9 cellular contexts compared by ENCODE assay signal in the genomic region with DNA sequence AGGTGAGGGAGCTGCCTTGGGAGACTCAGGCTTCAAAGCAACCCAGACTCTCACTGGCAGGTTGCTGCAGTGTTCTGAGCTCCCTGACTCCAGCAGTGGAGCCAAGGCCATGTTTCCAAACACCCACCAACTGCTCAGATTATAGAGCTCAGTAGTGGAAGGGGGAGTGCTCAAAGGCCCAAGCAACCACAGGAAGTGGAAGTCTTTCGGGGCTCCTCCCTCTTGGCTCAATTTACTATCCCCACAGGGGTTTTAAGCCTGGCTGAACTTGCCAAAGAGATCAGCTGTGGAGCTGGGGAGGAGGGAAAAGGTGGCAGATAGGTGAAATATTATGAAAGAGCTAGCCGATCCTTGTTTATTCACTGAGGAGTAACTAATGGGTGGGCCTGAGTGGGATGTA.
DNase-seq lines count a peak whose midpoint lies in the region; ATAC-seq and TF ChIP-seq lines count a peak whose summit lies in the region.
"Had no signal": no experiment of that assay in that cellular context is flagged by ENCODE, and none has a peak within 500 bp of the region (broad histone marks: within the 10 kb centered on the region; RNA-seq: fewer than 3 reads in every experiment).

No MANE protein-coding gene starts in this region.

- TF ChIP-seq POLR2A in GM18505 (IDR thresholded peaks at IDR 0.05; ENCODE audit: borderline replicate concordance, extremely low read depth, insufficient read depth, insufficient read length) = no peak
- TF ChIP-seq POLR2A in gastroesophageal sphincter (IDR thresholded peaks at IDR 0.05) = no peak

- no peak overlapping the region for H3K4ac ChIP-seq in mesenchymal stem cell (ENCODE audit: low read depth in 1 of 2, low read length in 2 of 2)

- DNase-seq in HK-2 (ENCODE audit: unreplicated experiment) (peak; percentile 45), SJCRH30 (peak; percentile 75 to 87), mesenchymal stem cell (peak; percentile 73), hypothalamus (lab: John Stamatoyannopoulos, UW) (no peak), HPDE6-E6E7 (ENCODE audit: extremely low spot score) (no peak)
- DNase-seq: stimulated activated CD4-positive, alpha-beta T cell treated with anti-CD3 and anti-CD28 coated beads, Interleukin-4, amount 100 ng/mL, for 4 hours had no signal

- H3K23ac ChIP-seq in mesenchymal stem cell (ENCODE audit: low read length in 2 of 2) = no peak overlapping the region

- no peak overlapping the region for H2AFZ ChIP-seq in mesenchymal stem cell (ENCODE audit: low read depth, low read length)

- no peak overlapping the region for H2BK120ac ChIP-seq in mesenchymal stem cell (ENCODE audit: low read depth, low read length)

- H3K9ac ChIP-seq in mesenchymal stem cell (ENCODE audit: low read length) = no peak overlapping the region

- TF ChIP-seq EP300 in gastroesophageal sphincter (IDR thresholded peaks at IDR 0.05) = no peak

- H2BK12ac ChIP-seq in mesenchymal stem cell (ENCODE audit: low read length in 2 of 2) = no peak overlapping the region

- H3K36me3 ChIP-seq in SJCRH30 = peaks cover 28% of the 10 kb centered on the region
- H3K36me3 ChIP-seq in mesenchymal stem cell (ENCODE audit: control insufficient read depth in 1 of 2, insufficient read depth in 2 of 2, low read depth in 1 of 2, low read length in 2 of 2) = peaks cover 6 to 21% of the 10 kb centered on the region in 2 experiments
- no peaks in the 10 kb centered on the region for H3K36me3 ChIP-seq in gastroesophageal sphincter

- H3K4me3 ChIP-seq in SJCRH30 (no peak overlapping the region), mesenchymal stem cell (ENCODE audit: insufficient read depth in 1 of 2, low read depth in 1 of 2, low read length in 2 of 2) (no peak overlapping the region), gastroesophageal sphincter (no peak overlapping the region)

- H3K79me1 ChIP-seq in mesenchymal stem cell (replicated peaks; ENCODE audit: low read length, poor library complexity, severe bottlenecking) = peaks cover 7% of the 10 kb centered on the region

- no peak for TF ChIP-seq CTCF in gastroesophageal sphincter (IDR thresholded peaks at IDR 0.05)

- no CpG with 5 or more reads among the region's 2 CpGs for WGBS in mesenchymal stem cell
- WGBS in gastroesophageal sphincter (ENCODE audit: low coverage in 1 of 2), 2 donors = 65% methylated on average over 2 of the region's 2 CpGs; no CpG with 5 or more reads in 1 of the 2 donors

- H2BK5ac ChIP-seq in mesenchymal stem cell (ENCODE audit: low read depth, low read length, poor library complexity, severe bottlenecking) = no peak overlapping the region

- H3K27me3 ChIP-seq in SJCRH30 (no peaks in the 10 kb centered on the region), mesenchymal stem cell (ENCODE audit: control insufficient read depth in 1 of 2, insufficient read depth in 1 of 2, low read length in 2 of 2) (peaks cover 0 to 9% of the 10 kb centered on the region in 2 experiments), gastroesophageal sphincter (peaks cover 15% of the 10 kb centered on the region)

- no peak overlapping the region for H3K27ac ChIP-seq in SJCRH30
- H3K27ac ChIP-seq in mesenchymal stem cell (ENCODE audit: low read length, poor library complexity, severe bottlenecking) = peak overlapping the region; percentile 12
- no peak overlapping the region for H3K27ac ChIP-seq in gastroesophageal sphincter

- no peak overlapping the region for H3K4me2 ChIP-seq in mesenchymal stem cell (ENCODE audit: low read length, poor library complexity, severe bottlenecking)

- H3K18ac ChIP-seq in mesenchymal stem cell (ENCODE audit: low read depth in 1 of 2, low read length in 2 of 2) = peak overlapping the region in 1 of 2 experiments; percentile 48

- peaks cover 34% of the 10 kb centered on the region for H3K4me1 ChIP-seq in SJCRH30
- H3K4me1 ChIP-seq in mesenchymal stem cell (ENCODE audit: control insufficient read depth, insufficient read depth, low read depth, low read length) = peaks cover 17% of the 10 kb centered on the region
- peaks cover 0 to 8% (median 0%) of the 10 kb centered on the region in 3 donors for H3K4me1 ChIP-seq in gastroesophageal sphincter

- peak; percentile 50 for ATAC-seq in GM18505 (IDR thresholded peaks at IDR 0.05; ENCODE audit: unreplicated experiment)
- no peak for ATAC-seq in HG03565 (IDR thresholded peaks at IDR 0.05; ENCODE audit: unreplicated experiment)
- ATAC-seq in gastroesophageal sphincter = no peak

- H4K91ac ChIP-seq in mesenchymal stem cell (ENCODE audit: low read length) = no peak overlapping the region

- no peak overlapping the region for H2BK15ac ChIP-seq in mesenchymal stem cell (ENCODE audit: low read depth, poor library complexity, severe bottlenecking)

- no peaks in the 10 kb centered on the region for H3K9me3 ChIP-seq in SJCRH30 (replicated peaks)
- no peaks in the 10 kb centered on the region for H3K9me3 ChIP-seq in mesenchymal stem cell (ENCODE audit: control insufficient read depth, low read length)
- H3K9me3 ChIP-seq in gastroesophageal sphincter = no peaks in the 10 kb centered on the region

- no peak overlapping the region for H2AK5ac ChIP-seq in mesenchymal stem cell (ENCODE audit: low read length, severe bottlenecking)

- H3K14ac ChIP-seq in mesenchymal stem cell (ENCODE audit: low read length in 2 of 2) = no peak overlapping the region

- no peak overlapping the region for H4K8ac ChIP-seq in mesenchymal stem cell (ENCODE audit: low read length)

Comparison
In these comparisons a context has a peak if more than half of its experiments do, and no peak if none do; other contexts are left out.
1. DNase-seq: peak in HK-2 (single experiment), SJCRH30 (2 of 2) and mesenchymal stem cell (single experiment); none in hypothalamus (0 of 51) and HPDE6-E6E7 (single experiment).